ENCODE assay signal across 1 cellular context in genomic region chr10:119498889-119499864, GRCh38.
A peak's percentile ranks its signal among the peaks of the same experiment; 100 is the strongest.
TF ChIP-seq lines count a peak whose summit lies in the region.

No MANE protein-coding gene starts in this region.

TF ChIP-seq in HepG2, 621 proteins besides CTCF, POLR2A, EP300 and RAD21 (continued from another document and continues in another):
- TF ChIP-seq TFDP2 (CRISPR knock-in tag; IDR thresholded peaks at IDR 0.05) (peak; percentile 26; the same call in 1 of the 2 replicates), ATF7 (IDR thresholded peaks at IDR 0.05) (no peak), ATF7 (CRISPR knock-in tag; IDR thresholded peaks at IDR 0.05) (no peak), ZNF430 (CRISPR knock-in tag; IDR thresholded peaks at IDR 0.05) (0 out of 2 replicates have a peak, but pooled peaks have one; percentile 55), POLR2G (IDR thresholded peaks at IDR 0.05; ENCODE audit: low read depth, low read length) (peak; percentile 46; the same call in 1 of the 2 replicates), MED1 (CRISPR knock-in tag; IDR thresholded peaks at IDR 0.05) (peak; percentile 90), HOMEZ (CRISPR knock-in tag; IDR thresholded peaks at IDR 0.05; ENCODE audit: low read depth) (peak; percentile 55; the same call in 1 of the 2 replicates), HNRNPL (IDR thresholded peaks at IDR 0.05; ENCODE audit: low read depth, low read length) (0 out of 2 replicates have a peak, but pooled peaks have one; percentile 66), TRIM24 (CRISPR knock-in tag; IDR thresholded peaks at IDR 0.05) (0 out of 2 replicates have a peak, but pooled peaks have one; percentile 54), MYC (CRISPR knock-in tag; IDR thresholded peaks at IDR 0.05; ENCODE audit: borderline replicate concordance) (peak; percentile 58; the same call in 1 of the 2 replicates), CBX5 (CRISPR knock-in tag; IDR thresholded peaks at IDR 0.05; ENCODE audit: borderline replicate concordance) (peak; percentile 60; the same call in 1 of the 2 replicates), BCL6 (CRISPR knock-in tag; IDR thresholded peaks at IDR 0.05) (peak; percentile 87), POGZ (CRISPR knock-in tag; IDR thresholded peaks at IDR 0.05) (peak; percentile 53; the same call in 1 of the 2 replicates), ZNF724P (CRISPR knock-in tag; IDR thresholded peaks at IDR 0.05; ENCODE audit: borderline replicate concordance) (no peak), ZNF879 (CRISPR knock-in tag; IDR thresholded peaks at IDR 0.05) (no peak), TAF15 (IDR thresholded peaks at IDR 0.05; ENCODE audit: low read depth, low read length, poor library complexity, severe bottlenecking) (no peak), ZKSCAN8 (CRISPR knock-in tag; IDR thresholded peaks at IDR 0.05; ENCODE audit: borderline replicate concordance) (no peak), ZNF547 (CRISPR knock-in tag; IDR thresholded peaks at IDR 0.05) (peak; percentile 23; the same call in 1 of the 2 replicates), ZGPAT (CRISPR knock-in tag; IDR thresholded peaks at IDR 0.05) (peak; percentile 68; the same call in 1 of the 2 replicates), ZNF572 (CRISPR knock-in tag; IDR thresholded peaks at IDR 0.05) (no peak), MXD1 (CRISPR knock-in tag; IDR thresholded peaks at IDR 0.05) (no peak), FOXA1 (IDR thresholded peaks at IDR 0.05) (no peak), FOXA1 (CRISPR knock-in tag; IDR thresholded peaks at IDR 0.05) (peak; percentile 56; the same call in 1 of the 2 replicates), ARID5B (CRISPR knock-in tag; IDR thresholded peaks at IDR 0.05) (peak; percentile 88), ZFP90 (CRISPR knock-in tag; IDR thresholded peaks at IDR 0.05; ENCODE audit: borderline replicate concordance) (peak; percentile 69; the same call in 1 of the 2 replicates), TEAD3 (CRISPR knock-in tag; optimal IDR thresholded peaks at IDR 0.05; ENCODE audit: borderline replicate concordance) (peak; percentile 71), NCOA2 (CRISPR knock-in tag; IDR thresholded peaks at IDR 0.05) (peak; percentile 71), ZNF557 (CRISPR knock-in tag; IDR thresholded peaks at IDR 0.05) (peak; percentile 65; the same call in 1 of the 2 replicates), GFI1 (CRISPR knock-in tag; IDR thresholded peaks at IDR 0.05; ENCODE audit: borderline replicate concordance) (peak; percentile 57; the same call in 1 of the 2 replicates), ZMYM2 (CRISPR knock-in tag; IDR thresholded peaks at IDR 0.05) (peak; percentile 40; the same call in 1 of the 2 replicates), NR2C2 (CRISPR knock-in tag; IDR thresholded peaks at IDR 0.05; ENCODE audit: borderline replicate concordance) (peak; percentile 25; the same call in 1 of the 2 replicates), ZNF207 (IDR thresholded peaks at IDR 0.05; ENCODE audit: borderline replicate concordance) (no peak), HNF4A (CRISPR knock-in tag; IDR thresholded peaks at IDR 0.05) (peak; percentile 76), ASH2L (IDR thresholded peaks at IDR 0.05; ENCODE audit: insufficient read length, low read depth, low read length) (peak; percentile 46), HNF4G (IDR thresholded peaks at IDR 0.05; ENCODE audit: borderline replicate concordance, low read depth, low read length) (peak; percentile 39; the same call in 1 of the 2 replicates), HNF4G (CRISPR knock-in tag; IDR thresholded peaks at IDR 0.05; ENCODE audit: borderline replicate concordance, low read depth) (no peak), REPIN1 (CRISPR knock-in tag; IDR thresholded peaks at IDR 0.05; ENCODE audit: borderline replicate concordance, low read depth) (peak; percentile 35; the same call in 1 of the 2 replicates), ELF1 (CRISPR knock-in tag; IDR thresholded peaks at IDR 0.05) (0 out of 2 replicates have a peak, but pooled peaks have one; percentile 21), SNAPC5 (CRISPR knock-in tag; IDR thresholded peaks at IDR 0.05; ENCODE audit: borderline replicate concordance) (no peak), TCF7L2 (IDR thresholded peaks at IDR 0.05; ENCODE audit: low read depth, low read length) (no peak), SNAPC2 (CRISPR knock-in tag; IDR thresholded peaks at IDR 0.05) (no peak), ZNF281 (CRISPR knock-in tag; IDR thresholded peaks at IDR 0.05; ENCODE audit: borderline replicate concordance) (peak; percentile 92), MIXL1 (CRISPR knock-in tag; IDR thresholded peaks at IDR 0.05) (peak; percentile 75), RFX1 (IDR thresholded peaks at IDR 0.05) (peak; percentile 44; the same call in 1 of the 2 replicates), ZBTB7B (CRISPR knock-in tag; IDR thresholded peaks at IDR 0.05) (peak; percentile 97), FOXP4 (CRISPR knock-in tag; IDR thresholded peaks at IDR 0.05) (peak; percentile 80), ZFY (CRISPR knock-in tag; IDR thresholded peaks at IDR 0.05) (peak; percentile 52), CREB3 (CRISPR knock-in tag; IDR thresholded peaks at IDR 0.05) (no peak), PITX1 (CRISPR knock-in tag; IDR thresholded peaks at IDR 0.05) (peak; percentile 84; the same call in 1 of the 2 replicates), ZSCAN31 (CRISPR knock-in tag; IDR thresholded peaks at IDR 0.05; ENCODE audit: low read depth) (0 out of 2 replicates have a peak, but pooled peaks have one; percentile 63), RARA (CRISPR knock-in tag; IDR thresholded peaks at IDR 0.05) (peak; percentile 90)
